Comparison of ENCODE assay signal across 20 cellular contexts in genomic region chr15:95895510-95895909, GRCh38.
DNase-seq lines count a peak whose midpoint lies in the region; ATAC-seq and TF ChIP-seq lines count a peak whose summit lies in the region.
"Had no signal": no experiment of that assay in that cellular context is flagged by ENCODE, and none has a peak within 500 bp of the region (broad histone marks: within the 10 kb centered on the region; RNA-seq: fewer than 3 reads in every experiment).

No MANE protein-coding gene starts in this region.

- no peaks in the 10 kb centered on the region for H3K9me3 ChIP-seq in adipocyte (ENCODE audit: control insufficient read depth, low read length)
- H3K9me3 ChIP-seq: BE2C; BLaER1 treated with 17β-estradiol and CSF1 and Interleukin-3, amounts not matched to agents 10 nM and 100 nM had no signal

- no peaks in the 10 kb centered on the region for H3K36me3 ChIP-seq in adipocyte (ENCODE audit: control insufficient read depth, insufficient read depth, low read length, severe bottlenecking)
- H3K36me3 ChIP-seq: BE2C; BLaER1 treated with 17β-estradiol and CSF1 and Interleukin-3, amounts not matched to agents 10 nM and 100 nM had no signal

- no peak for ATAC-seq in left lobe of liver
- ATAC-seq: GM12878, GM23338, HCT116 had no signal

- H3K27me3 Mint-ChIP-seq in type B pancreatic cell = no peaks in the 10 kb centered on the region
- H3K27me3 Mint-ChIP-seq: CD4-positive, alpha-beta T cell; CD8-positive, alpha-beta memory T cell had no signal

- no peak overlapping the region for H3K4me3 Mint-ChIP-seq in type B pancreatic cell
- H3K4me3 Mint-ChIP-seq: CD14-positive monocyte; CD4-positive, alpha-beta T cell; CD8-positive, alpha-beta memory T cell; GM23338; H9 had no signal

- DNase-seq in SIG-M5 treated with dmso at 0.1 percent for 504 hours (lab: John Stamatoyannopoulos, UW; ENCODE audit: unreplicated experiment) = peak; percentile 37
- DNase-seq in SIG-M5 (lab: John Stamatoyannopoulos, UW) = no peak
- DNase-seq in adipocyte (ENCODE audit: low read depth) = peak; percentile 59
- no peak for DNase-seq in type B pancreatic cell (ENCODE audit: extremely low spot score, unreplicated experiment)
- no peak for DNase-seq in OCI-M2 (lab: John Stamatoyannopoulos, UW; ENCODE audit: unreplicated experiment)
- DNase-seq in left lobe of liver (ENCODE audit: low spot score) = no peak
- DNase-seq: AML-193; BE2C; CD4-positive, alpha-beta T cell; CD8-positive, alpha-beta memory T cell; DMS 273 treated with DMSO at 0.1 percent for 48 hours; DMS79; EL; GDM1; H9 had no signal

- H3K4me1 Mint-ChIP-seq in type B pancreatic cell (ENCODE audit: unreplicated experiment) = peaks cover 31% of the 10 kb centered on the region
- H3K4me1 Mint-ChIP-seq: CD14-positive monocyte; CD8-positive, alpha-beta memory T cell; H9 had no signal

- no peaks in the 10 kb centered on the region for H3K27me3 ChIP-seq in adipocyte (replicated peaks; ENCODE audit: control insufficient read depth, insufficient read depth, low read length)
- H3K27me3 ChIP-seq: BE2C; BLaER1 treated with 17β-estradiol and CSF1 and Interleukin-3, amounts not matched to agents 10 nM and 100 nM had no signal

- H3K4me3 ChIP-seq in adipocyte (ENCODE audit: low read length) = no peak overlapping the region
- H3K4me3 ChIP-seq: BLaER1 treated with 17β-estradiol and CSF1 and Interleukin-3, amounts not matched to agents 10 nM and 100 nM; GM12878; GM23338 had no signal

- H3K4me1 ChIP-seq in adipocyte (ENCODE audit: control insufficient read depth, insufficient read depth, low read length) = peaks cover 5% of the 10 kb centered on the region
- H3K4me1 ChIP-seq: BE2C; BLaER1 treated with 17β-estradiol and CSF1 and Interleukin-3, amounts not matched to agents 10 nM and 100 nM had no signal

- peaks cover 4% of the 10 kb centered on the region for H3K9me3 Mint-ChIP-seq in type B pancreatic cell
- H3K9me3 Mint-ChIP-seq: CD4-positive, alpha-beta T cell; CD8-positive, alpha-beta memory T cell; GM23338; H9 had no signal

- peak overlapping the region; percentile 56 for H3K27ac Mint-ChIP-seq in type B pancreatic cell
- H3K27ac Mint-ChIP-seq: CD14-positive monocyte; CD4-positive, alpha-beta T cell; CD8-positive, alpha-beta memory T cell; GM23338; H9 had no signal

- H3K9ac ChIP-seq in adipocyte (ENCODE audit: low read length) = no peak overlapping the region
- H3K9ac ChIP-seq: BLaER1 treated with 17β-estradiol and CSF1 and Interleukin-3, amounts not matched to agents 10 nM and 100 nM had no signal

- peaks cover 4% of the 10 kb centered on the region for H3K36me3 Mint-ChIP-seq in type B pancreatic cell
- H3K36me3 Mint-ChIP-seq: CD14-positive monocyte had no signal

- no peak for TF ChIP-seq CTCF in type B pancreatic cell (conservative IDR thresholded peaks at IDR 0.05)

Comparison
In these comparisons a context has a peak if more than half of its experiments do, and no peak if none do; other contexts are left out.
1. DNase-seq: peak in SIG-M5 treated with dmso at 0.1 percent for 504 hours (single experiment) and adipocyte (single experiment); none in SIG-M5 (single experiment), type B pancreatic cell (single experiment), OCI-M2 (single experiment) and left lobe of liver (single experiment).